In genomic region chr16:1614226-1615102, GRCh38 we compare ENCODE assay signal across 8 cellular contexts. TPM values are rescaled to one million over a fixed set of nuclear protein-coding genes. Genes with fewer than 3 reads are reported as not detected.
DNase-seq lines count a peak whose midpoint lies in the region; ATAC-seq, FAIRE-seq and TF ChIP-seq lines count a peak whose summit lies in the region.

No MANE protein-coding gene starts in this region.

- H3K4me3 ChIP-seq in A673 (ENCODE audit: low read depth, low read length, poor library complexity, severe bottlenecking) (peak overlapping the region; percentile 87), endothelial cell of umbilical vein (replicated peaks in 1 of 3; ENCODE audit: insufficient read depth in 1 of 3, low read depth in 1 of 3, low read length in 3 of 3) (peak overlapping the region; percentile 71 to 91 (median 86))

- FAIRE-seq in GM19239 (lab: Jason Lieb, UNC): no peak
- FAIRE-seq in endothelial cell of umbilical vein (lab: Jason Lieb, UNC): no peak

- BruUV-seq in A673 (replicated peaks; lab: Mats Ljungman, UMichigan): no TSS peak
- no TSS peak for BruUV-seq in endothelial cell of umbilical vein (replicated peaks; lab: Mats Ljungman, UMichigan)

- H4K20me1 ChIP-seq in endothelial cell of umbilical vein (replicated peaks; ENCODE audit: control insufficient read depth, extremely low read depth, insufficient read depth, low read length): no peaks in the 10 kb centered on the region

- intact Hi-C loops in A673 (cut with micrococcal nuclease; ENCODE audit: unreplicated experiment) (no loop called here), endothelial cell of umbilical vein (cut with micrococcal nuclease) (loop anchor here (5.0 kb wide), 1 partner anchor 192 kb away; the partner anchor contains the start of gene UQCC4)

- no peak for TF ChIP-seq POLR2A in endothelial cell of umbilical vein (IDR thresholded peaks at IDR 0.05; ENCODE audit: low read depth, low read length)

- H3K36me3 Mint-ChIP-seq in naive B cell: peaks cover 0 to 12% of the 10 kb centered on the region in 2 donors

- CTCF ChIA-PET in A673 (lab: Charles Lee): no interaction called here
- CTCF ChIA-PET in endothelial cell of umbilical vein (lab: Charles Lee): interaction anchor here (1.0 to 1.3 kb wide), 2 partner anchors 91 to 120 kb away, joined by 3 to 7 read pairs; no protein-coding TSS in a partner anchor

- peak overlapping the region; percentile 71 for H3K9ac ChIP-seq in endothelial cell of umbilical vein (replicated peaks; ENCODE audit: extremely low read depth, insufficient read depth, low read length)

- peak; percentile 30 for DNase-seq in A673 (ENCODE audit: low spot score)
- peak; percentile 68 for DNase-seq in GM19239 (ENCODE audit: insufficient read length, low spot score)
- peak; percentile 32 for DNase-seq in endothelial cell of umbilical vein (ENCODE audit: low read depth, low spot score)
- peak; percentile 23 for DNase-seq in naive B cell

- no peaks in the 10 kb centered on the region for H3K9me1 ChIP-seq in endothelial cell of umbilical vein (replicated peaks; ENCODE audit: control insufficient read depth, extremely low read depth, insufficient read depth, low read length)

- no peak for ATAC-seq in naive B cell (ENCODE audit: low read depth in 2 of 2)
- no peak for ATAC-seq in GM19397 (IDR thresholded peaks at IDR 0.05; ENCODE audit: unreplicated experiment)
- no peak for ATAC-seq in GM18517 (IDR thresholded peaks at IDR 0.05; ENCODE audit: unreplicated experiment)
- no peak for ATAC-seq in HG03565 (IDR thresholded peaks at IDR 0.05; ENCODE audit: unreplicated experiment)

- H3K9me3 Mint-ChIP-seq in naive B cell: peaks cover 0 to 10% (median 5%) of the 10 kb centered on the region in 7 donors

- dilution Hi-C loops in endothelial cell of umbilical vein (cut with MboI; ENCODE audit: extremely low pct_ligation_motif_present, low sequenced_read_pairs): no loop called here

- peak overlapping the region; percentile 77 to 92 (median 86) for H3K4me3 Mint-ChIP-seq in naive B cell

- H3K79me2 ChIP-seq in endothelial cell of umbilical vein (ENCODE audit: control insufficient read depth, insufficient read depth, low read length): peaks cover 58% of the 10 kb centered on the region

- H2AFZ ChIP-seq in endothelial cell of umbilical vein (ENCODE audit: low read depth, low read length): no peak overlapping the region

- TF ChIP-seq CTCF in A673 (conservative IDR thresholded peaks at IDR 0.05; ENCODE audit: low read depth, low read length): no peak
- TF ChIP-seq CTCF in VCaP (conservative IDR thresholded peaks at IDR 0.05): no peak
- no peak for TF ChIP-seq CTCF in endothelial cell of umbilical vein (IDR thresholded peaks at IDR 0.05; ENCODE audit: extremely low read depth in 1 of 2, insufficient read depth in 1 of 2, low read depth in 1 of 2, low read length in 2 of 2)

- H3K27ac Mint-ChIP-seq in naive B cell: peak overlapping the region in 4 of 6 donors; percentile 52 to 86 (median 82)

- H3K36me3 ChIP-seq in A673 (ENCODE audit: insufficient read depth, low read length, poor library complexity, severe bottlenecking) (peaks cover 20% of the 10 kb centered on the region), endothelial cell of umbilical vein (ENCODE audit: control insufficient read depth in 2 of 2, extremely low read depth in 1 of 2, insufficient read depth in 2 of 2, low read length in 2 of 2) (peaks cover 7 to 12% of the 10 kb centered on the region in 2 experiments)

- H3K27me3 ChIP-seq in A673 (replicated peaks; ENCODE audit: insufficient read depth, low read depth, low read length, poor library complexity) (no peaks in the 10 kb centered on the region), endothelial cell of umbilical vein (ENCODE audit: control insufficient read depth in 2 of 2, insufficient read depth in 2 of 2, low read length in 2 of 2) (no peaks in the 10 kb centered on the region)

- H3K27ac ChIP-seq in A673 (ENCODE audit: low read depth, low read length, poor library complexity, severe bottlenecking): peak overlapping the region; percentile 94
- peak overlapping the region; percentile 87 for H3K27ac ChIP-seq in VCaP
- peak overlapping the region; percentile 35 for H3K27ac ChIP-seq in endothelial cell of umbilical vein (ENCODE audit: insufficient read depth, low read depth, low read length)

- no peaks in the 10 kb centered on the region for H3K9me3 ChIP-seq in A673 (ENCODE audit: low read depth, low read length, poor library complexity, severe bottlenecking)
- no peaks in the 10 kb centered on the region for H3K9me3 ChIP-seq in endothelial cell of umbilical vein (replicated peaks; ENCODE audit: control insufficient read depth, insufficient read depth, low read length)

- H3K27me3 Mint-ChIP-seq in naive B cell: no peaks in the 10 kb centered on the region

- H3K4me1 Mint-ChIP-seq in naive B cell: peaks cover 23 to 43% (median 38%) of the 10 kb centered on the region in 3 donors

- peak overlapping the region; percentile 98 for H3K4me2 ChIP-seq in endothelial cell of umbilical vein (ENCODE audit: insufficient read depth, low read length)

- POLR2A ChIA-PET in A673 (lab: Charles Lee; ENCODE audit: low non-redundant PET) (interaction anchor here (0.6 kb wide), 1 partner anchor 28 kb away, joined by 8 read pairs; no protein-coding TSS in a partner anchor), endothelial cell of umbilical vein (lab: Charles Lee) (interaction anchor here (1.3 kb wide), 1 partner anchor 91 kb away, joined by 3 read pairs; the partner anchor contains the start of gene MAPK8IP3)

- peaks cover 14% of the 10 kb centered on the region for H3K4me1 ChIP-seq in A673 (ENCODE audit: insufficient read depth, low read length, poor library complexity, severe bottlenecking)
- peaks cover 35% of the 10 kb centered on the region for H3K4me1 ChIP-seq in endothelial cell of umbilical vein (ENCODE audit: control insufficient read depth, extremely low read depth, insufficient read depth, low read length)

TF ChIP-seq in endothelial cell of umbilical vein, 7 proteins besides CTCF, POLR2A, EP300 and RAD21:
- TF ChIP-seq GATA2 (IDR thresholded peaks at IDR 0.05; ENCODE audit: insufficient read depth, insufficient read length, low read depth, low read length): no peak
- no peak for TF ChIP-seq FOS (IDR thresholded peaks at IDR 0.05; ENCODE audit: borderline replicate concordance, insufficient read depth, low read length)
- TF ChIP-seq MAX (IDR thresholded peaks at IDR 0.05; ENCODE audit: insufficient read depth, insufficient read length): no peak
- no peak for TF ChIP-seq POLR2AphosphoS5 (IDR thresholded peaks at IDR 0.05; ENCODE audit: insufficient read depth, low read depth, low read length)
- TF ChIP-seq MYC (IDR thresholded peaks at IDR 0.05; ENCODE audit: low read depth, low read length): no peak
- TF ChIP-seq EZH2 (IDR thresholded peaks at IDR 0.05; ENCODE audit: borderline replicate concordance, low read depth, low read length, severe bottlenecking): no peak
- no peak for TF ChIP-seq JUN (IDR thresholded peaks at IDR 0.05; ENCODE audit: borderline replicate concordance, insufficient read depth, insufficient read length, low read depth)

RNA-seq across cellular contexts. Expression of gene CRAMP1, which starts 2.3 kb away (rescaled TPM):
- total RNA-seq in A673 (2021) (33.0 and 38.4 TPM in 2 replicates), endothelial cell of umbilical vein (28.9 and 30.8 TPM in 2 replicates)
- polyA plus RNA-seq in endothelial cell of umbilical vein (20.2 and 21.5 TPM in 2 replicates), naive B cell (ENCODE audit: low read depth in 6 of 6) (1 to 10 TPM; 1.8 to 6.0 (median 2.2) TPM)
- polyA plus RNA-seq in endothelial cell of umbilical vein (2011; cell fraction: cytosol; rRNA removed): 15.8 and 16.2 TPM in 2 replicates
- polyA plus RNA-seq in endothelial cell of umbilical vein (2011; cell fraction: nucleus; rRNA removed): 48.0 and 59.9 TPM in 2 replicates
- 14.1 and 16.4 TPM in 2 replicates for polyA plus RNA-seq in endothelial cell of umbilical vein (2012)
- 28.1 and 32.7 TPM in 2 replicates for polyA minus RNA-seq in endothelial cell of umbilical vein
- 7.6 TPM for polyA minus RNA-seq in endothelial cell of umbilical vein (2011; cell fraction: cytosol; rRNA and poly(A)+ RNA removed)
- 29.3 and 31.5 TPM in 2 replicates for polyA minus RNA-seq in endothelial cell of umbilical vein (2011; cell fraction: nucleus; rRNA and poly(A)+ RNA removed)

RNA-seq across cellular contexts. Expression of gene IFT140, which starts 2.6 kb away (rescaled TPM):
- total RNA-seq in A673 (2021): 21.8 and 34.6 TPM in 2 replicates
- total RNA-seq in endothelial cell of umbilical vein: 16.6 and 18.9 TPM in 2 replicates
- 8.8 and 9.5 TPM in 2 replicates for polyA plus RNA-seq in endothelial cell of umbilical vein
- 5.5 and 6.4 TPM in 2 replicates for polyA plus RNA-seq in endothelial cell of umbilical vein (2011; cell fraction: cytosol; rRNA removed)
- 33.9 and 38.7 TPM in 2 replicates for polyA plus RNA-seq in endothelial cell of umbilical vein (2011; cell fraction: nucleus; rRNA removed)
- polyA plus RNA-seq in endothelial cell of umbilical vein (2012): 10.4 and 17.8 TPM in 2 replicates
- polyA minus RNA-seq in endothelial cell of umbilical vein: 18.9 and 21.5 TPM in 2 replicates
- polyA minus RNA-seq in endothelial cell of umbilical vein (2011; cell fraction: cytosol; rRNA and poly(A)+ RNA removed): 6.3 TPM
- polyA minus RNA-seq in endothelial cell of umbilical vein (2011; cell fraction: nucleus; rRNA and poly(A)+ RNA removed): 23.0 and 42.5 TPM in 2 replicates
- 1 to 10 TPM in 5 of 6 donors, not detected in 1; 1.3 to 2.3 (median 2.2) TPM for polyA plus RNA-seq in naive B cell (ENCODE audit: low read depth in 6 of 6)

Comparison
In these comparisons a context has a peak if more than half of its experiments do, and no peak if none do; other contexts are left out.
1. H3K27ac ChIP-seq: peak in every context shown above with its lines; median percentile 94 in A673; 87 in VCaP; 35 in endothelial cell of umbilical vein.